In genomic region chr5:68299575-68299974, GRCh38 we compare ENCODE assay signal across 21 cellular contexts.
"Had no signal": no experiment of that assay in that cellular context is flagged by ENCODE, and none has a peak within 500 bp of the region (broad histone marks: within the 10 kb centered on the region; RNA-seq: fewer than 3 reads in every experiment).

No MANE protein-coding gene starts in this region.

- ATAC-seq: activated T-helper 17 cell treated with anti-CD3 and anti-CD28 coated beads, Interleukin-2, amount 50 U/mL, for 72 hours; foreskin keratinocyte; left lobe of liver; lower lobe of right lung; right cardiac atrium; stimulated activated naive CD8-positive, alpha-beta T cell treated with anti-CD3 and anti-CD28 coated beads, Interleukin-15, amount 100 ng/mL, for 72 hours; WTC11 had no signal

- H3K27me3 ChIP-seq: cardiac muscle cell, foreskin keratinocyte, suprapubic skin, tibial nerve had no signal

- H3K9me3 ChIP-seq: lower lobe of right lung, prostate gland, suprapubic skin, tibial nerve had no signal

- H3K27ac ChIP-seq: cardiac muscle cell, foreskin keratinocyte, lower lobe of right lung, prostate gland, suprapubic skin had no signal

- H3K9me3 Mint-ChIP-seq: activated naive CD8-positive, alpha-beta T cell treated with anti-CD3 and anti-CD28 coated beads, Interleukin-2, amount 10 ng/mL, durations not matched to agents 7 days and 5 days; activated T-helper 17 cell treated with anti-CD3 and anti-CD28 coated beads, Interleukin-2, amount 50 U/mL, for 72 hours; dendritic cell treated with granulocyte-macrophage colony-stimulating factor and Interleukin-4, amounts not matched to agents 40 ng/mL and 50 ng/mL, for 4 days; naive B cell; stimulated activated effector memory CD8-positive, alpha-beta T cell treated with anti-CD3 and anti-CD28 coated beads, Interleukin-12 subunit alpha, Interleukin-12 subunit beta, amount 100 ng/mL, for 72 hours; stimulated activated naive CD8-positive, alpha-beta T cell treated with anti-CD3 and anti-CD28 coated beads, Interleukin-15, amount 100 ng/mL, for 72 hours; WTC11 had no signal

- H3K27me3 Mint-ChIP-seq: activated naive CD8-positive, alpha-beta T cell treated with anti-CD3 and anti-CD28 coated beads, Interleukin-2, amount 10 ng/mL, durations not matched to agents 7 days and 5 days; activated T-helper 17 cell treated with anti-CD3 and anti-CD28 coated beads, Interleukin-2, amount 50 U/mL, for 72 hours; dendritic cell treated with granulocyte-macrophage colony-stimulating factor and Interleukin-4, amounts not matched to agents 40 ng/mL and 50 ng/mL, for 4 days; naive B cell; stimulated activated naive CD8-positive, alpha-beta T cell treated with anti-CD3 and anti-CD28 coated beads, Interleukin-15, amount 100 ng/mL, for 72 hours had no signal

- H3K4me1 ChIP-seq: lower lobe of right lung had no signal

- DNase-seq: activated CD4-positive, alpha-beta T cell treated with anti-CD3 and anti-CD28 coated beads, Interleukin-2, amount 50 U/mL, for 48 hours; activated naive CD8-positive, alpha-beta T cell treated with anti-CD3 and anti-CD28 coated beads, Interleukin-2, amount 10 ng/mL, durations not matched to agents 7 days and 5 days; effector CD8-positive, alpha-beta T cell; erythroblast; foreskin keratinocyte; lower lobe of right lung; mesendoderm; naive B cell; right cardiac atrium; stimulated activated CD4-positive, alpha-beta T cell treated with anti-CD3 and anti-CD28 coated beads, Interleukin-1b, Interleukin-23, amount 100 ng/mL, for 48 hours; stimulated activated naive CD8-positive, alpha-beta T cell treated with anti-CD3 and anti-CD28 coated beads, Interleukin-15, amount 100 ng/mL, for 72 hours; T1000 had no signal

- H3K27ac Mint-ChIP-seq: activated naive CD8-positive, alpha-beta T cell treated with anti-CD3 and anti-CD28 coated beads, Interleukin-2, amount 10 ng/mL, durations not matched to agents 7 days and 5 days; dendritic cell treated with granulocyte-macrophage colony-stimulating factor and Interleukin-4, amounts not matched to agents 40 ng/mL and 50 ng/mL, for 4 days; naive B cell; stimulated activated effector memory CD8-positive, alpha-beta T cell treated with anti-CD3 and anti-CD28 coated beads, Interleukin-12 subunit alpha, Interleukin-12 subunit beta, amount 100 ng/mL, for 72 hours; stimulated activated naive CD8-positive, alpha-beta T cell treated with anti-CD3 and anti-CD28 coated beads, Interleukin-15, amount 100 ng/mL, for 72 hours; WTC11 had no signal

- H3K4me1 Mint-ChIP-seq: naive B cell had no signal

- H3K4me3 Mint-ChIP-seq: activated naive CD8-positive, alpha-beta T cell treated with anti-CD3 and anti-CD28 coated beads, Interleukin-2, amount 10 ng/mL, durations not matched to agents 7 days and 5 days; activated T-helper 17 cell treated with anti-CD3 and anti-CD28 coated beads, Interleukin-2, amount 50 U/mL, for 72 hours; dendritic cell treated with granulocyte-macrophage colony-stimulating factor and Interleukin-4, amounts not matched to agents 40 ng/mL and 50 ng/mL, for 4 days; naive B cell; stimulated activated effector memory CD8-positive, alpha-beta T cell treated with anti-CD3 and anti-CD28 coated beads, Interleukin-12 subunit alpha, Interleukin-12 subunit beta, amount 100 ng/mL, for 72 hours; stimulated activated naive CD8-positive, alpha-beta T cell treated with anti-CD3 and anti-CD28 coated beads, Interleukin-15, amount 100 ng/mL, for 72 hours; WTC11 had no signal

- H3K4me3 ChIP-seq: cardiac muscle cell, lower lobe of right lung, prostate gland, suprapubic skin, tibial nerve had no signal
